Comparison of ENCODE assay signal across 13 cellular contexts in genomic region chr1:2494323-2494693, GRCh38. TPM values are rescaled to one million over a fixed set of nuclear protein-coding genes. Genes with fewer than 3 reads are reported as not detected.
DNase-seq lines count a peak whose midpoint lies in the region; ATAC-seq and TF ChIP-seq lines count a peak whose summit lies in the region.
"Had no signal": no experiment of that assay in that cellular context is flagged by ENCODE, and none has a peak within 500 bp of the region (broad histone marks: within the 10 kb centered on the region; RNA-seq: fewer than 3 reads in every experiment).

No MANE protein-coding gene starts in this region.

- BruUV-seq in Calu3 (replicated peaks; lab: Mats Ljungman, UMichigan): no TSS peak

- H3K27me3 Mint-ChIP-seq in activated naive CD8-positive, alpha-beta T cell treated with anti-CD3 and anti-CD28 coated beads, Interleukin-2, amount 50 U/mL, for 24 hours: no peaks in the 10 kb centered on the region
- H3K27me3 Mint-ChIP-seq in Calu3 (ENCODE audit: unreplicated experiment): peaks cover 35% of the 10 kb centered on the region

- no peak overlapping the region for H3K4me3 ChIP-seq in right lobe of liver
- H3K4me3 ChIP-seq: stomach had no signal

- peaks cover 0 to 13% (median 5%) of the 10 kb centered on the region in 4 donors for H3K4me1 ChIP-seq in right lobe of liver
- H3K4me1 ChIP-seq: stomach had no signal

- no peaks in the 10 kb centered on the region for H3K27me3 ChIP-seq in right lobe of liver

- intact Hi-C loops in right lobe of liver (cut with DNase I) (no loop called here), Calu3 (cut with micrococcal nuclease; ENCODE audit: unreplicated experiment) (no loop called here)

- H3K9me3 ChIP-seq in right lobe of liver: no peaks in the 10 kb centered on the region

- DNase-seq in AG20443 (ENCODE audit: low spot score) (peak; percentile 84), HT-29 (ENCODE audit: low spot score) (peak; percentile 63), right lobe of liver (peak; percentile 79 to 86 (median 85)), Calu3 (no peak), COR-L47 (lab: John Stamatoyannopoulos, UW) (no peak)
- no peak for DNase-seq in activated naive CD8-positive, alpha-beta T cell treated with anti-CD3 and anti-CD28 coated beads, Interleukin-2, amount 50 U/mL, for 24 hours
- DNase-seq: GOT3, NCI-H82, stomach had no signal

- ATAC-seq in activated naive CD8-positive, alpha-beta T cell treated with anti-CD3 and anti-CD28 coated beads, Interleukin-2, amount 50 U/mL, for 24 hours: peak; percentile 12
- peak; percentile 76 to 88 (median 84) for ATAC-seq in right lobe of liver
- ATAC-seq in HG02763 (IDR thresholded peaks at IDR 0.05; ENCODE audit: unreplicated experiment): no peak
- no peak for ATAC-seq in HG03378 (IDR thresholded peaks at IDR 0.05; ENCODE audit: unreplicated experiment)

- H3K4me3 Mint-ChIP-seq in activated naive CD8-positive, alpha-beta T cell treated with anti-CD3 and anti-CD28 coated beads, Interleukin-2, amount 50 U/mL, for 24 hours: no peak overlapping the region
- no peak overlapping the region for H3K4me3 Mint-ChIP-seq in Calu3 (ENCODE audit: low read depth, unreplicated experiment)

- H3K36me3 ChIP-seq in right lobe of liver: no peaks in the 10 kb centered on the region
- H3K36me3 ChIP-seq: stomach had no signal

- CTCF ChIA-PET in Calu3 (lab: Charles Lee): interaction anchor here (0.6 kb wide), 1 partner anchor 137 kb away, joined by 3 read pairs; no protein-coding TSS in a partner anchor

- H3K27ac Mint-ChIP-seq in activated naive CD8-positive, alpha-beta T cell treated with anti-CD3 and anti-CD28 coated beads, Interleukin-2, amount 50 U/mL, for 24 hours: no peak overlapping the region
- H3K27ac Mint-ChIP-seq in Calu3 (ENCODE audit: unreplicated experiment): no peak overlapping the region

- H3K9me3 Mint-ChIP-seq in activated naive CD8-positive, alpha-beta T cell treated with anti-CD3 and anti-CD28 coated beads, Interleukin-2, amount 50 U/mL, for 24 hours: no peaks in the 10 kb centered on the region
- no peaks in the 10 kb centered on the region for H3K9me3 Mint-ChIP-seq in Calu3 (ENCODE audit: low read depth, unreplicated experiment)

- no peak for TF ChIP-seq CTCF in right lobe of liver (IDR thresholded peaks at IDR 0.05)
- TF ChIP-seq CTCF in Calu3 (IDR thresholded peaks at IDR 0.05; ENCODE audit: unreplicated experiment): no peak

- peak overlapping the region in 2 of 3 donors; percentile 58 to 66 for H3K27ac ChIP-seq in right lobe of liver
- H3K27ac ChIP-seq: HL-60, stomach had no signal

- no peak for TF ChIP-seq POLR2A in right lobe of liver (IDR thresholded peaks at IDR 0.05)

- WGBS in right lobe of liver (ENCODE audit: insufficient coverage, low coverage, low lambda C conversion rate, missing lambda C conversion rate): 32% methylated on average over 17 of the region's 19 CpGs

- no peaks in the 10 kb centered on the region for H3K36me3 Mint-ChIP-seq in activated naive CD8-positive, alpha-beta T cell treated with anti-CD3 and anti-CD28 coated beads, Interleukin-2, amount 50 U/mL, for 24 hours (ENCODE audit: low read depth)
- H3K36me3 Mint-ChIP-seq in Calu3 (ENCODE audit: insufficient read depth, unreplicated experiment): no peaks in the 10 kb centered on the region

- H3K4me1 Mint-ChIP-seq in activated naive CD8-positive, alpha-beta T cell treated with anti-CD3 and anti-CD28 coated beads, Interleukin-2, amount 50 U/mL, for 24 hours: peaks cover 31% of the 10 kb centered on the region
- no peaks in the 10 kb centered on the region for H3K4me1 Mint-ChIP-seq in Calu3 (ENCODE audit: low read depth, unreplicated experiment)

RNA-seq across cellular contexts. Expression of gene PLCH2, which starts 18.2 kb away (rescaled TPM):
- 3.1 and 5.3 TPM in 2 replicates for total RNA-seq in HT-29 (2014; rRNA removed; shearing (Covaris generic))
- total RNA-seq in right lobe of liver (1 to 10 TPM in 5 of 6 experiments, under 1 TPM in 1; 0.37 to 4.6 (median 2.3) TPM), Calu3 (2022) (3.1 and 4.1 TPM in 2 replicates)

RNA-seq across cellular contexts. Expression of gene PANK4, which starts 32.1 kb away (rescaled TPM):
- total RNA-seq in HT-29 (2014; rRNA removed; shearing (Covaris generic)): 37.8 and 48.3 TPM in 2 replicates
- total RNA-seq in right lobe of liver (10 to 100 TPM in 5 of 6 experiments, 1 to 10 TPM in 1; 9.6 to 18.9 (median 13.4) TPM), Calu3 (2022) (24.4 and 24.7 TPM in 2 replicates)

RNA-seq across cellular contexts. Expression of gene HES5, which starts 35.8 kb away (rescaled TPM):
- total RNA-seq in HT-29 (2014; rRNA removed; shearing (Covaris generic)): 0.28 and 0.42 TPM in 2 replicates
- total RNA-seq in right lobe of liver (under 1 TPM in 2 of 6 experiments, not detected in 4; 0.18 to 0.25 TPM), Calu3 (2022) (not detected in 2 replicates)
- total RNA-seq: lung microvascular endothelial cell had no signal

Comparison
In these comparisons a context has a peak if more than half of its experiments do, and no peak if none do; other contexts are left out.
1. DNase-seq: peak in AG20443 (single experiment), HT-29 (single experiment) and right lobe of liver (3 of 3); none in activated naive CD8-positive, alpha-beta T cell treated with anti-CD3 and anti-CD28 coated beads, Interleukin-2, amount 50 U/mL, for 24 hours (single experiment), Calu3 (single experiment) and COR-L47 (single experiment).
2. ATAC-seq: peak in activated naive CD8-positive, alpha-beta T cell treated with anti-CD3 and anti-CD28 coated beads, Interleukin-2, amount 50 U/mL, for 24 hours (single experiment) and right lobe of liver (4 of 4); none in HG02763 (single experiment) and HG03378 (single experiment).